ENCODE assay signal across 12 cellular contexts in genomic region chr15:60551147-60551780, GRCh38.
DNase-seq lines count a peak whose midpoint lies in the region; ATAC-seq and TF ChIP-seq lines count a peak whose summit lies in the region.
"Had no signal": no experiment of that assay in that cellular context is flagged by ENCODE, and none has a peak within 500 bp of the region (broad histone marks: within the 10 kb centered on the region; RNA-seq: fewer than 3 reads in every experiment).

No MANE protein-coding gene starts in this region.

- H3K27ac ChIP-seq in lower lobe of right lung = no peak overlapping the region
- H3K27ac ChIP-seq: PC-9, thoracic aorta had no signal

- H3K36me3 ChIP-seq in lower lobe of right lung = no peaks in the 10 kb centered on the region
- H3K36me3 ChIP-seq: thoracic aorta had no signal

- H3K4me1 ChIP-seq in lower lobe of right lung = peaks cover 10% of the 10 kb centered on the region

- no peak overlapping the region for H3K4me3 ChIP-seq in lower lobe of right lung
- H3K4me3 ChIP-seq: PC-9, thoracic aorta had no signal

- H3K27me3 Mint-ChIP-seq in activated CD4-positive, alpha-beta memory T cell treated with anti-CD3 and anti-CD28 coated beads, Interleukin-2, amount 10 ng/mL, durations not matched to agents 7 days and 5 days = no peaks in the 10 kb centered on the region
- no peaks in the 10 kb centered on the region for H3K27me3 Mint-ChIP-seq in stimulated activated naive CD8-positive, alpha-beta T cell treated with anti-CD3 and anti-CD28 coated beads, Interleukin-15, Interleukin-2, amounts not matched to agents 100 ng/mL and 50 ng/mL, for 24 hours
- H3K27me3 Mint-ChIP-seq: B cell had no signal

- intact Hi-C loops in lower lobe of right lung (cut with DNase I) (no loop called here), left ventricle myocardium superior (cut with micrococcal nuclease) (no loop called here)

- no peaks in the 10 kb centered on the region for H3K9me3 ChIP-seq in lower lobe of right lung
- H3K9me3 ChIP-seq: thoracic aorta had no signal

- peak overlapping the region; percentile 73 for H3K4me3 Mint-ChIP-seq in activated CD4-positive, alpha-beta memory T cell treated with anti-CD3 and anti-CD28 coated beads, Interleukin-2, amount 10 ng/mL, durations not matched to agents 7 days and 5 days
- peak overlapping the region; percentile 60 for H3K4me3 Mint-ChIP-seq in stimulated activated naive CD8-positive, alpha-beta T cell treated with anti-CD3 and anti-CD28 coated beads, Interleukin-15, Interleukin-2, amounts not matched to agents 100 ng/mL and 50 ng/mL, for 24 hours
- H3K4me3 Mint-ChIP-seq: B cell had no signal

- no peak for TF ChIP-seq CTCF in lower lobe of right lung (IDR thresholded peaks at IDR 0.05)

- H3K27ac Mint-ChIP-seq in activated CD4-positive, alpha-beta memory T cell treated with anti-CD3 and anti-CD28 coated beads, Interleukin-2, amount 10 ng/mL, durations not matched to agents 7 days and 5 days = peak overlapping the region; percentile 95
- H3K27ac Mint-ChIP-seq in stimulated activated naive CD8-positive, alpha-beta T cell treated with anti-CD3 and anti-CD28 coated beads, Interleukin-15, Interleukin-2, amounts not matched to agents 100 ng/mL and 50 ng/mL, for 24 hours = peak overlapping the region; percentile 88
- H3K27ac Mint-ChIP-seq: B cell had no signal

- H3K36me3 Mint-ChIP-seq in activated CD4-positive, alpha-beta memory T cell treated with anti-CD3 and anti-CD28 coated beads, Interleukin-2, amount 10 ng/mL, durations not matched to agents 7 days and 5 days (ENCODE audit: low read depth) = peaks cover 46% of the 10 kb centered on the region
- peaks cover 28% of the 10 kb centered on the region for H3K36me3 Mint-ChIP-seq in stimulated activated naive CD8-positive, alpha-beta T cell treated with anti-CD3 and anti-CD28 coated beads, Interleukin-15, Interleukin-2, amounts not matched to agents 100 ng/mL and 50 ng/mL, for 24 hours (ENCODE audit: low read depth)

- peak; percentile 46 for ATAC-seq in HG02623 (IDR thresholded peaks at IDR 0.05; ENCODE audit: unreplicated experiment)
- no peak for ATAC-seq in lower lobe of right lung
- no peak for ATAC-seq in left ventricle myocardium superior

- H3K9me3 Mint-ChIP-seq in activated CD4-positive, alpha-beta memory T cell treated with anti-CD3 and anti-CD28 coated beads, Interleukin-2, amount 10 ng/mL, durations not matched to agents 7 days and 5 days = peaks cover 6% of the 10 kb centered on the region
- H3K9me3 Mint-ChIP-seq in stimulated activated naive CD8-positive, alpha-beta T cell treated with anti-CD3 and anti-CD28 coated beads, Interleukin-15, Interleukin-2, amounts not matched to agents 100 ng/mL and 50 ng/mL, for 24 hours = no peaks in the 10 kb centered on the region

- H3K4me1 Mint-ChIP-seq in activated CD4-positive, alpha-beta memory T cell treated with anti-CD3 and anti-CD28 coated beads, Interleukin-2, amount 10 ng/mL, durations not matched to agents 7 days and 5 days = peaks cover 94% of the 10 kb centered on the region
- H3K4me1 Mint-ChIP-seq in stimulated activated naive CD8-positive, alpha-beta T cell treated with anti-CD3 and anti-CD28 coated beads, Interleukin-15, Interleukin-2, amounts not matched to agents 100 ng/mL and 50 ng/mL, for 24 hours (ENCODE audit: low read depth) = peaks cover 100% of the 10 kb centered on the region
- H3K4me1 Mint-ChIP-seq: B cell had no signal

- CTCF ChIA-PET in activated CD4-positive, alpha-beta memory T cell treated with anti-CD3 and anti-CD28 coated beads, Interleukin-2, amount 10 ng/mL, durations not matched to agents 7 days and 5 days (lab: Charles Lee) = interaction anchor here (0.6 to 7.9 kb wide), 11 partner anchors 10 to 364 kb away, joined by 3 to 55 read pairs (median 5); no protein-coding TSS in a partner anchor

- peak; percentile 46 for DNase-seq in stimulated activated CD4-positive, alpha-beta T cell treated with anti-CD3 and anti-CD28 coated beads, Interleukin-4, amount 100 ng/mL, for 24 hours
- no peak for DNase-seq in stimulated activated CD4-positive, alpha-beta T cell treated with anti-CD3 and anti-CD28 coated beads, Interleukin-4, amount 100 ng/mL, for 1 hour
- peak; percentile 60 for DNase-seq in activated CD4-positive, alpha-beta memory T cell treated with anti-CD3 and anti-CD28 coated beads, Interleukin-2, amount 10 ng/mL, durations not matched to agents 7 days and 5 days
- DNase-seq in lower lobe of right lung = no peak
- no peak for DNase-seq in left ventricle myocardium superior
- DNase-seq in HuH-7.5 (ENCODE audit: low spot score) = no peak
- DNase-seq: NCI-H2171 had no signal

- POLR2A ChIA-PET in activated CD4-positive, alpha-beta memory T cell treated with anti-CD3 and anti-CD28 coated beads, Interleukin-2, amount 10 ng/mL, durations not matched to agents 7 days and 5 days (lab: Charles Lee) = interaction anchor here (0.6 to 12.8 kb wide), 15 partner anchors 11 to 321 kb away, joined by 3 to 678 read pairs (median 4); partner anchors contain the start of gene ANXA2

- no peaks in the 10 kb centered on the region for H3K27me3 ChIP-seq in lower lobe of right lung (ENCODE audit: low read depth)

Comparison
In these comparisons a context has a peak if more than half of its experiments do, and no peak if none do; other contexts are left out.
1. DNase-seq: peak in stimulated activated CD4-positive, alpha-beta T cell treated with anti-CD3 and anti-CD28 coated beads, Interleukin-4, amount 100 ng/mL, for 24 hours (single experiment) and activated CD4-positive, alpha-beta memory T cell treated with anti-CD3 and anti-CD28 coated beads, Interleukin-2, amount 10 ng/mL, durations not matched to agents 7 days and 5 days (single experiment); none in stimulated activated CD4-positive, alpha-beta T cell treated with anti-CD3 and anti-CD28 coated beads, Interleukin-4, amount 100 ng/mL, for 1 hour (single experiment), lower lobe of right lung (single experiment), left ventricle myocardium superior (single experiment) and HuH-7.5 (single experiment).